21 cellular contexts compared by ENCODE assay signal in genomic region chr1:60222492-60223369, GRCh38.
"Had no signal": no experiment of that assay in that cellular context is flagged by ENCODE, and none has a peak within 500 bp of the region (broad histone marks: within the 10 kb centered on the region; RNA-seq: fewer than 3 reads in every experiment).

No MANE protein-coding gene starts in this region.

- ATAC-seq: gastrocnemius medialis; heart right ventricle; left ventricle myocardium superior; mucosa of descending colon; naive thymus-derived CD4-positive, alpha-beta T cell; right cardiac atrium had no signal

- DNase-seq: activated CD4-positive, alpha-beta T cell treated with anti-CD3 and anti-CD28 coated beads for 1 hour; activated CD4-positive, alpha-beta T cell treated with anti-CD3 and anti-CD28 coated beads, Interleukin-2, amount 50 U/mL, for 4 hours; activated naive CD4-positive, alpha-beta T cell treated with anti-CD3 and anti-CD28 coated beads for 36 hours; activated T-cell treated with anti-CD3 and anti-CD28 coated beads for 4 hours; dorsolateral prefrontal cortex; endodermal cell; gastrocnemius medialis; heart right ventricle; islet precursor cell; left ventricle myocardium superior; mucosa of descending colon; naive thymus-derived CD4-positive, alpha-beta T cell; nucleus accumbens; posterior cingulate gyrus; right cardiac atrium; stimulated activated CD4-positive, alpha-beta T cell treated with anti-CD3 and anti-CD28 coated beads, Interleukin-15, amount 100 ng/mL, for 24 hours; stimulated activated CD4-positive, alpha-beta T cell treated with anti-CD3 and anti-CD28 coated beads, Interleukin-4, amount 100 ng/mL, for 1 hour; stimulated activated naive CD4-positive, alpha-beta T cell; substantia nigra; trophoblast cell had no signal

- H3K36me3 ChIP-seq: gastrocnemius medialis, heart right ventricle had no signal

- H3K4me3 ChIP-seq: dorsolateral prefrontal cortex, gastrocnemius medialis, heart right ventricle, mucosa of descending colon, skin epidermis had no signal

- H3K27me3 ChIP-seq: dorsolateral prefrontal cortex, gastrocnemius medialis had no signal
